10 cellular contexts compared by ENCODE assay signal in the genomic region with DNA sequence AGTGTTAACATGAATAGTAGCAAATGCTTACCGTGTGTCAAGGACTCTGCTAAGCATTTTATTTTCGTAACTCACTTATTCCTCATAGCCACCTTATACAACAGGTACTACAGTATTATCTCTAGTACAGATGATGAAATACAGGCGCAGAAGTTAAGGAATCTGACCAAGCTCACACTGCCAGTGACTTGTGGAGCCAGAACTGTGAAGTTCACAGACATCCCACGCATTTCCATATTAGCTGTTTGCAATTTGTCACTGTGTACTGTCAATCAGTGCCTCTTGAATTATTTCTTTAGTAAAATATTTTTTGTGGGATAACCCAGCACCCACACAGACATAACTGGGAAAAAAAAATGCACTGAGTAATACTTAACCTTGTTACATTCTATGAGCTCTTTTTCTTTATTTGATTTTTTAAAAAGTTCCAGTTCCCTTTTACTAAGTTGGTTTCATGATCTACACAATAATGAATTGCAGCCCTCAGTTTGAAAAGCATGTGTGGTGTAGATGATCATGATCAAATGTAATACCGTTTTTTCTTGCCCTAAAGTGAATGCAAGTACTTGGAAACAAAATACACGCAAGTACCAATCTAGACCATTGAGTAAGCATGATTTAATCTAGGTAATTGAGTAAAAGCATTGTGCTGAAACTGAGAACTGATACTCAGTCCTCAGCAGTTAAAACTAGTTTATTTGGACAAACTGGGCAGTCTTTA. TPM values are rescaled to one million over a fixed set of nuclear protein-coding genes. Genes with fewer than 3 reads are reported as not detected.
DNase-seq lines count a peak whose midpoint lies in the region; ATAC-seq and TF ChIP-seq lines count a peak whose summit lies in the region.
"Had no signal": no experiment of that assay in that cellular context is flagged by ENCODE, and none has a peak within 500 bp of the region (broad histone marks: within the 10 kb centered on the region; RNA-seq: fewer than 3 reads in every experiment).

No MANE protein-coding gene starts in this region.

- H3K9me3 ChIP-seq in GM23248 (ENCODE audit: low read depth) (no peaks in the 10 kb centered on the region), psoas muscle (no peaks in the 10 kb centered on the region), PC-3 (ENCODE audit: low read length) (no peaks in the 10 kb centered on the region)

- peak overlapping the region; percentile 24 for H3K27ac Mint-ChIP-seq in activated T-cell treated with anti-CD3 and anti-CD28 coated beads, Interleukin-2, amount 50 U/mL, for 72 hours

- H3K9me3 Mint-ChIP-seq in activated T-cell treated with anti-CD3 and anti-CD28 coated beads, Interleukin-2, amount 50 U/mL, for 72 hours, result no peaks in the 10 kb centered on the region
- H3K9me3 Mint-ChIP-seq: IgD-negative memory B cell had no signal

- H2AFZ ChIP-seq in GM23248, result no peak overlapping the region
- H2AFZ ChIP-seq in PC-3 (ENCODE audit: low read length), result no peak overlapping the region

- no peaks in the 10 kb centered on the region for H3K27me3 Mint-ChIP-seq in activated T-cell treated with anti-CD3 and anti-CD28 coated beads, Interleukin-2, amount 50 U/mL, for 72 hours (ENCODE audit: low read depth)
- H3K27me3 Mint-ChIP-seq: IgD-negative memory B cell had no signal

- H3K36me3 ChIP-seq in GM23248 (ENCODE audit: low read depth) (no peaks in the 10 kb centered on the region), psoas muscle (ENCODE audit: insufficient read depth in 1 of 2, low read depth in 1 of 2) (no peaks in the 10 kb centered on the region), PC-3 (ENCODE audit: low read depth, low read length) (0 out of 2 replicates have a peak, but pooled peaks cover 5% of the 10 kb centered on the region)

- no peak for TF ChIP-seq CTCF in psoas muscle (IDR thresholded peaks at IDR 0.05)
- TF ChIP-seq CTCF in PC-3 (conservative IDR thresholded peaks at IDR 0.05; ENCODE audit: low read depth, low read length), result no peak

- peaks cover 12% of the 10 kb centered on the region for H3K4me1 ChIP-seq in GM23248 (ENCODE audit: insufficient read depth)
- H3K4me1 ChIP-seq in psoas muscle, result peaks cover 57% of the 10 kb centered on the region
- peaks cover 25% of the 10 kb centered on the region for H3K4me1 ChIP-seq in PC-3 (ENCODE audit: insufficient read depth, low read length)

- H3K4me3 Mint-ChIP-seq in activated T-cell treated with anti-CD3 and anti-CD28 coated beads, Interleukin-2, amount 50 U/mL, for 72 hours, result peak overlapping the region in 1 of 2 donors; percentile 55

- in situ Hi-C loops in GM23248 (cut with MboI), result no loop called here

- H3F3A ChIP-seq in GM23248 (ENCODE audit: insufficient read depth), result peaks cover 13% of the 10 kb centered on the region; the same call in 1 of the 2 replicates
- no peaks in the 10 kb centered on the region for H3F3A ChIP-seq in PC-3 (ENCODE audit: low read length, unreplicated experiment)

- ATAC-seq in activated T-cell treated with anti-CD3 and anti-CD28 coated beads, Interleukin-2, amount 50 U/mL, for 72 hours (replicated peaks in 1 of 2), result peak; percentile 21 to 56
- ATAC-seq in psoas muscle, result peak in 2 of 4 donors; percentile 13 to 20
- ATAC-seq in PC-3, result no peak

- no peak overlapping the region for H3K27ac ChIP-seq in GM23248
- H3K27ac ChIP-seq in psoas muscle, result peak overlapping the region; percentile 21
- no peak overlapping the region for H3K27ac ChIP-seq in PC-3 (ENCODE audit: low read length)
- H3K27ac ChIP-seq: epithelial cell of prostate had no signal

- POLR2A ChIA-PET in PC-3 (lab: Charles Lee; ENCODE audit: unreplicated experiment), result interaction anchor here (0.6 kb wide), 1 partner anchor 197 kb away, joined by 4 read pairs; no protein-coding TSS in a partner anchor

- no peak overlapping the region for H3K9ac ChIP-seq in GM23248
- no peak overlapping the region for H3K9ac ChIP-seq in PC-3 (ENCODE audit: low read length)

- CTCF ChIA-PET in PC-3 (lab: Charles Lee), result no interaction called here

- H3K27me3 ChIP-seq in GM23248 (replicated peaks; ENCODE audit: insufficient read depth) (no peaks in the 10 kb centered on the region), psoas muscle (ENCODE audit: insufficient read depth in 3 of 3, low read length in 2 of 3) (no peaks in the 10 kb centered on the region), PC-3 (ENCODE audit: low read length) (no peaks in the 10 kb centered on the region)

- H3K79me2 ChIP-seq in GM23248 (ENCODE audit: insufficient read depth) (peaks cover 100% of the 10 kb centered on the region), PC-3 (ENCODE audit: low read length) (peaks cover 100% of the 10 kb centered on the region)

- H3K4me3 ChIP-seq in GM23248 (no peak overlapping the region), psoas muscle (no peak overlapping the region), PC-3 (ENCODE audit: low read length) (no peak overlapping the region)

- peaks cover 67% of the 10 kb centered on the region for H4K20me1 ChIP-seq in GM23248 (ENCODE audit: insufficient read depth)
- H4K20me1 ChIP-seq in PC-3 (ENCODE audit: low read length), result peaks cover 86% of the 10 kb centered on the region

- H3K36me3 Mint-ChIP-seq in activated T-cell treated with anti-CD3 and anti-CD28 coated beads, Interleukin-2, amount 50 U/mL, for 72 hours (ENCODE audit: insufficient read depth in 2 of 2), result peaks cover 2% of the 10 kb centered on the region in 2 donors

- H3K9me2 ChIP-seq in GM23248 (ENCODE audit: insufficient read depth) (no peaks in the 10 kb centered on the region), PC-3 (replicated peaks; ENCODE audit: low read length) (no peaks in the 10 kb centered on the region)

- WGBS in GM23248 (ENCODE audit: low coverage in 1 of 2, low lambda C conversion rate in 2 of 2, missing lambda C conversion rate in 2 of 2), 2 experiments, result 46 to 54% methylated on average over 6 of the region's 6 CpGs
- 34 to 63% (median 42%) methylated on average over 6 of the region's 6 CpGs for WGBS in psoas muscle, 3 donors

- peak overlapping the region; percentile 3 for H3K4me2 ChIP-seq in GM23248 (ENCODE audit: unreplicated experiment)
- no peak overlapping the region for H3K4me2 ChIP-seq in PC-3 (ENCODE audit: low read length)

- no TSS peak for BruUV-seq in PC-3 (replicated peaks; lab: Mats Ljungman, UMichigan)

- intact Hi-C loops in psoas muscle (cut with DNase I) (no loop called here), PC-3 (cut with micrococcal nuclease) (no loop called here)

- H3K4me1 Mint-ChIP-seq in activated T-cell treated with anti-CD3 and anti-CD28 coated beads, Interleukin-2, amount 50 U/mL, for 72 hours (ENCODE audit: low read depth), result peaks cover 85% of the 10 kb centered on the region

- DNase-seq in activated T-cell treated with anti-CD3 and anti-CD28 coated beads, Interleukin-2, amount 50 U/mL, for 72 hours, result no peak
- DNase-seq in activated T-cell treated with anti-CD3 and anti-CD28 coated beads for 4 hours (no peak), GM23248 (peak; percentile 28), OCI-M1 (lab: John Stamatoyannopoulos, UW) (peak; percentile 3), psoas muscle (no peak), dedifferentiated amniotic fluid mesenchymal stem cell (ENCODE audit: extremely low spot score) (no peak), NCI-H1105 treated with DMSO at 0.1 percent for 48 hours (lab: John Stamatoyannopoulos, UW) (no peak), PC-3 (no peak)

RNA-seq across cellular contexts. Expression of a gene that starts 14.1 kb away (rescaled TPM):
- 10 to 100 TPM; 66.6 to 68.6 TPM for total RNA-seq in activated T-cell treated with anti-CD3 and anti-CD28 coated beads, Interleukin-2, amount 50 U/mL, for 72 hours
- total RNA-seq in GM23248 (2014; rRNA removed; shearing (Covaris generic)), result 41.6 and 52.6 TPM in 2 replicates
- polyA plus RNA-seq in GM23248 (2016; fragmentation: Nextera tagmentation; extraction: Ambion mirVana) (48.5 and 49.1 TPM in 2 replicates), psoas muscle (100 to 1,000 TPM in 1 of 3 donors, 10 to 100 TPM in 2; 66.3 to 149 (median 76.8) TPM)
- total RNA-seq in psoas muscle (10 to 100 TPM; 65.1 to 97.1 (median 88.8) TPM), PC-3 (2014; rRNA removed) (38.0 and 43.6 TPM in 2 replicates)

Comparison
In these comparisons a context has a peak if more than half of its experiments do, and no peak if none do; other contexts are left out.
1. DNase-seq: peak in GM23248 (single experiment) and OCI-M1 (single experiment); none in activated T-cell treated with anti-CD3 and anti-CD28 coated beads, Interleukin-2, amount 50 U/mL, for 72 hours (0 of 2), activated T-cell treated with anti-CD3 and anti-CD28 coated beads for 4 hours (single experiment), psoas muscle (0 of 2), dedifferentiated amniotic fluid mesenchymal stem cell (single experiment), NCI-H1105 treated with DMSO at 0.1 percent for 48 hours (single experiment) and PC-3 (single experiment).